Comparison of ENCODE assay signal across 8 cellular contexts in the genomic region with DNA sequence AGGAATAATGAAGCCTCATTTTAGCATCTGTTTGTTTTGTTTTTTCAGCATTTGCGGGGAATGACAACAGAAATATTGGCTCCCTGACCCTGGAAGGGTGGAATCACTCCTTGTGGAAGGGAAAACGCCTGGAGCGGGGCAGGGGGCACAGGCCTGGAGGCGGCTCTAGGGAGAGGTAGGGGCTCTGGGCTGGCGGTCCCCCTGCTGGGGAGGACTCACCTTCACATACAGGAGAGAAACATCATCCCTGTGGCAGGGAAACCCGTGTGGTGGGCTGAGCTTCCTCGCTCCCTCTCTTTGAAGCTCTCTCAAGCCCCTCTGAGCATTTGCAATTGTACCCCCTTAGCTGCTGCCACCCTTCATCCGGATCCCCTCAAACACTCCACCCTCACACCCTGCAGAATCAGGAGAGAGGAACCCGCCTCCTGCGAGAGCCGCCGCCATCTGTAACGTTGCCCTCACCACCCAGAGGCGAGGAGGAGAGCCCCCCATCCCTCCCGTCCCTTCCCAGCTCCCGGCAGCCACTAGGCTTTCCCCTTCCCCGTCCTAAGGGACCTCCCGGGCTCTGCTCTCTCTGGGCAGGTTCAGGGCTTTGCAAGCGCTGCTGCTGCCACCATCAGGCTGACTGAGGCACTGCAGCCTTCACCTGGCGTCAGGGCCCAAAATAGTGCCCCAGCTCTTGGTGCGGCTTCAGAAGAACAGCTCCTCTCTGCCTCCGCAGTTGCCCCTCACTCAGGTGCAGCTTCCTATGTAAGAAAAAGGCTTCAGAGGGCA. TPM values are rescaled to one million over a fixed set of nuclear protein-coding genes. Genes with fewer than 3 reads are reported as not detected.
DNase-seq lines count a peak whose midpoint lies in the region; ATAC-seq and TF ChIP-seq lines count a peak whose summit lies in the region.

No MANE protein-coding gene starts in this region.

- H3K4me3 ChIP-seq in HAP-1 (no peak overlapping the region), ascending aorta (no peak overlapping the region), hepatocyte (no peak overlapping the region), gastrocnemius medialis (no peak overlapping the region)

- in situ Hi-C loops in HAP-1 (cut with MboI; ENCODE audit: low sequenced_read_pairs) (loop anchor here (10.0 to 25.0 kb wide), 4 partner anchors 275 to 678 kb away; a partner anchor contains a TSS), gastrocnemius medialis (cut with MboI; ENCODE audit: low sequenced_read_pairs in 4 of 4) (loop anchor here (10.0 to 25.0 kb wide), 3 partner anchors 275 to 553 kb away; no protein-coding TSS in a partner anchor)

- peak; percentile 90 for DNase-seq in GM03348 (ENCODE audit: low spot score)
- DNase-seq in HAP-1 (ENCODE audit: low spot score in 2 of 2) = peak; percentile 52 to 81
- DNase-seq in NCI-H1048 (lab: John Stamatoyannopoulos, UW) = peak; percentile 16
- DNase-seq in T follicular helper cell (ENCODE audit: low read depth) = peak; percentile 15
- peak in 1 of 2 donors; percentile 69 for DNase-seq in ascending aorta (ENCODE audit: low spot score in 2 of 2)
- peak; percentile 84 for DNase-seq in hepatocyte (ENCODE audit: low spot score)
- DNase-seq in gastrocnemius medialis = peak in 1 of 2 donors; percentile 28
- DNase-seq in mesenteric fat pad (ENCODE audit: low spot score) = no peak

- H3K4me2 ChIP-seq in hepatocyte = peak overlapping the region; percentile 61

- no peaks in the 10 kb centered on the region for H3K36me3 ChIP-seq in HAP-1 (replicated peaks)
- no peaks in the 10 kb centered on the region for H3K36me3 ChIP-seq in ascending aorta
- no peaks in the 10 kb centered on the region for H3K36me3 ChIP-seq in hepatocyte (replicated peaks; ENCODE audit: insufficient read depth, low read depth)
- H3K36me3 ChIP-seq in gastrocnemius medialis = no peaks in the 10 kb centered on the region

- no peaks in the 10 kb centered on the region for H3K79me2 ChIP-seq in hepatocyte

- H3K9me3 ChIP-seq in HAP-1 (no peaks in the 10 kb centered on the region), ascending aorta (no peaks in the 10 kb centered on the region), hepatocyte (ENCODE audit: low read depth) (no peaks in the 10 kb centered on the region), gastrocnemius medialis (no peaks in the 10 kb centered on the region)

- peaks cover 10% of the 10 kb centered on the region for H3K27me3 ChIP-seq in HAP-1 (ENCODE audit: low read depth)
- H3K27me3 ChIP-seq in ascending aorta = no peaks in the 10 kb centered on the region
- peaks cover 76% of the 10 kb centered on the region for H3K27me3 ChIP-seq in hepatocyte
- H3K27me3 ChIP-seq in gastrocnemius medialis = no peaks in the 10 kb centered on the region

- H3K9me2 ChIP-seq in hepatocyte (replicated peaks; ENCODE audit: insufficient read depth) = no peaks in the 10 kb centered on the region

- peak; percentile 30 to 76 for ATAC-seq in gastrocnemius medialis

- no peaks in the 10 kb centered on the region for H4K20me1 ChIP-seq in hepatocyte (ENCODE audit: insufficient read depth, poor library complexity, severe bottlenecking)

- no peak overlapping the region for H3K27ac ChIP-seq in ascending aorta
- H3K27ac ChIP-seq in hepatocyte = no peak overlapping the region
- no peak overlapping the region for H3K27ac ChIP-seq in gastrocnemius medialis

- no peak for TF ChIP-seq POLR2A in gastrocnemius medialis (IDR thresholded peaks at IDR 0.05)

- intact Hi-C loops in ascending aorta (cut with DNase I) (loop anchor here (5.0 kb wide), 1 partner anchor 548 kb away; no protein-coding TSS in a partner anchor), gastrocnemius medialis (cut with DNase I; ENCODE audit: low total_unique reads) (loop anchor here (2.0 to 10.0 kb wide), 4 partner anchors 273 to 675 kb away; no protein-coding TSS in a partner anchor)

- WGBS in hepatocyte (ENCODE audit: low lambda C conversion rate, missing lambda C conversion rate) = 32% methylated on average over 20 of the region's 22 CpGs

- no peaks in the 10 kb centered on the region for H3K4me1 ChIP-seq in HAP-1
- H3K4me1 ChIP-seq in ascending aorta = no peaks in the 10 kb centered on the region
- no peaks in the 10 kb centered on the region for H3K4me1 ChIP-seq in hepatocyte (ENCODE audit: insufficient read depth)
- H3K4me1 ChIP-seq in gastrocnemius medialis = no peaks in the 10 kb centered on the region

- no peak overlapping the region for H2AFZ ChIP-seq in hepatocyte

- TF ChIP-seq CTCF in ascending aorta (IDR thresholded peaks at IDR 0.05) (peak; percentile 41 to 71 (median 65)), hepatocyte (IDR thresholded peaks at IDR 0.05; ENCODE audit: poor library complexity) (peak; percentile 96), gastrocnemius medialis (IDR thresholded peaks at IDR 0.05 in 4 of 5, conservative IDR thresholded peaks at IDR 0.05 in 1 of 5) (peak; percentile 34 to 83 (median 70))

RNA-seq across cellular contexts. Expression of a gene that starts 10.4 kb away (rescaled TPM):
- not detected for total RNA-seq in ascending aorta
- 0.33 TPM in 1 of 2 replicates, not detected in the other for total RNA-seq in hepatocyte
- 0.86 and 0.91 TPM in 2 replicates for polyA plus RNA-seq in hepatocyte
- total RNA-seq in gastrocnemius medialis = under 1 TPM in 1 of 4 donors, not detected in 3; 0.10 TPM
- 0.13 TPM for total RNA-seq in mesenteric fat pad
